ENCODE assay signal across 8 cellular contexts in the genomic region with DNA sequence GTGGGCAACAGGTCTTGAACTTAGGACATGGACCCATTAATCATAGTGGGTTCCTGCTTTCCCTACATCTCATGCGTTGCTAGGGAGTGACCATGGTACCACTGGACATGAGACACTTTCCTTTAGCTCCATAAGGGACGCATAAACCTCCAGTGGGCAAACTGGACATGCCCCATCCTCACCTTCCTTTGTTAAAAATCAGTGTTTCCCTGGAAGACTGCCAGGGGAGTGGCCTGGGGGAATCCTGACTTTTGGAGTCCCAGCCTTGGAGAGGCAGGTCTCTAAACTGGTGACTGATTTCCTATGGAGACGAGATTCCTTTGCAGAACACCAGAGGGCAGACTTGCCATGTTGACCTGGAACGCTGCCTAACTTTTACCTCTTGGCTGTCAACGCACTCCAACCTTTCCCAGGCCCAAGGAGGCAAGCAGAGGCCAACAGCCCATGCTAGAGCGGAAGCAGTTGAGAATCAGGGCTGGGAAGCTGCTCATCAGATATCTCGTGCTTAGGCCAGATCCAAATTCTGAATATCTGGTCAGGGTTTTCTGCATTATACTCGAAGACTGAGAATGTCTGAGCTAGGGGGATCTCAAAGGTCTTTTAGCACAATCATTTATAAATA. TPM values are rescaled to one million over a fixed set of nuclear protein-coding genes. Genes with fewer than 3 reads are reported as not detected.
DNase-seq lines count a peak whose midpoint lies in the region; ATAC-seq and TF ChIP-seq lines count a peak whose summit lies in the region.

No MANE protein-coding gene starts in this region.

- DNase-seq in AG08395 (ENCODE audit: low spot score) (peak; percentile 75), GM13976 (ENCODE audit: low spot score) (peak; percentile 83), KBM-7 (peak; percentile 82), SHP77 treated with DMSO at 0.1 percent for 48 hours (lab: John Stamatoyannopoulos, UW) (peak; percentile 86), Right ventricle myocardium superior (no peak), pulmonary artery endothelial cell (ENCODE audit: low read depth, low spot score) (peak; percentile 35)
- peak; percentile 51 for DNase-seq in activated naive CD8-positive, alpha-beta T cell treated with anti-CD3 and anti-CD28 coated beads for 36 hours

- H3K27me3 Mint-ChIP-seq in activated naive CD8-positive, alpha-beta T cell treated with anti-CD3 and anti-CD28 coated beads for 36 hours = no peaks in the 10 kb centered on the region

- no peaks in the 10 kb centered on the region for H3K36me3 Mint-ChIP-seq in activated naive CD8-positive, alpha-beta T cell treated with anti-CD3 and anti-CD28 coated beads for 36 hours

- H3K4me3 Mint-ChIP-seq in activated naive CD8-positive, alpha-beta T cell treated with anti-CD3 and anti-CD28 coated beads for 36 hours = no peak overlapping the region

- no peaks in the 10 kb centered on the region for H3K9me3 Mint-ChIP-seq in activated naive CD8-positive, alpha-beta T cell treated with anti-CD3 and anti-CD28 coated beads for 36 hours

- H3K27ac Mint-ChIP-seq in activated naive CD8-positive, alpha-beta T cell treated with anti-CD3 and anti-CD28 coated beads for 36 hours = no peak overlapping the region

- TF ChIP-seq CTCF in GM13976 (IDR thresholded peaks at IDR 0.05; ENCODE audit: borderline replicate concordance, control extremely low read depth, extremely low read depth, insufficient read depth, missing control alignments) = peak; percentile 76

- ATAC-seq in Right ventricle myocardium superior (ENCODE audit: poor library complexity) (peak; percentile 54), HG03457 (IDR thresholded peaks at IDR 0.05; ENCODE audit: unreplicated experiment) (no peak)

- H3K4me1 Mint-ChIP-seq in activated naive CD8-positive, alpha-beta T cell treated with anti-CD3 and anti-CD28 coated beads for 36 hours = peaks cover 22% of the 10 kb centered on the region

- in situ Hi-C loops in GM13976 (cut with MboI; ENCODE audit: low sequenced_read_pairs, unreplicated experiment) (loop anchor here (5.0 to 10.0 kb wide), 2 partner anchors 95 to 98 kb away; no protein-coding TSS in a partner anchor), KBM-7 (cut with MboI; ENCODE audit: low pct_unique_long_range_greater_than_20kb, low sequenced_read_pairs) (loop anchor here (10.0 to 25.0 kb wide), 2 partner anchors 95 to 198 kb away; partner anchors contain the start of genes CX3CR1 and SLC25A38)

- intact Hi-C loops in Right ventricle myocardium superior (cut with DNase I) = loop anchor here (5.0 kb wide), 1 partner anchor 98 kb away; no protein-coding TSS in a partner anchor

RNA-seq across cellular contexts. Expression of gene XIRP1, which starts 2.6 kb away (rescaled TPM):
- total RNA-seq in activated naive CD8-positive, alpha-beta T cell treated with anti-CD3 and anti-CD28 coated beads for 36 hours = under 1 TPM; 0.66 to 0.91 TPM
- total RNA-seq in Right ventricle myocardium superior (249 TPM), pulmonary artery endothelial cell (not detected in 2 replicates)

RNA-seq across cellular contexts. Expression of gene CSRNP1, which starts 36.4 kb away (rescaled TPM):
- total RNA-seq in activated naive CD8-positive, alpha-beta T cell treated with anti-CD3 and anti-CD28 coated beads for 36 hours = 10 to 100 TPM; 53.4 to 54.8 TPM
- total RNA-seq in Right ventricle myocardium superior = 11.4 TPM
- 18.7 and 22.2 TPM in 2 replicates for total RNA-seq in pulmonary artery endothelial cell

Comparison
In these comparisons a context has a peak if more than half of its experiments do, and no peak if none do; other contexts are left out.
1. RNA of gene XIRP1, which starts 2.6 kb away (total RNA-seq): 249 TPM in Right ventricle myocardium superior (single experiment); 0.66 to 0.91 TPM in activated naive CD8-positive, alpha-beta T cell treated with anti-CD3 and anti-CD28 coated beads for 36 hours and not detected in pulmonary artery endothelial cell; every median in the first group is over 100 times any median in the second.